Comparison of ENCODE assay signal across 1 cellular context in genomic region chr1:26959722-26960624, GRCh38.
A peak's percentile ranks its signal among the peaks of the same experiment; 100 is the strongest.
TF ChIP-seq lines count a peak whose summit lies in the region.

KDF1 (minus strand) TSS chr1:26960468; CDS start chr1:26952380, 8,088 bp downstream.

TF ChIP-seq in HepG2, 621 proteins besides CTCF, POLR2A, EP300 and RAD21 (continued from another document and continues in another):
- TF ChIP-seq ZNF784 (CRISPR knock-in tag; IDR thresholded peaks at IDR 0.05; ENCODE audit: borderline replicate concordance) (0 out of 2 replicates have a peak, but pooled peaks have one; percentile 31), ZNF816 (CRISPR knock-in tag; IDR thresholded peaks at IDR 0.05; ENCODE audit: borderline replicate concordance) (no peak), FOSL1 (CRISPR knock-in tag; IDR thresholded peaks at IDR 0.05; ENCODE audit: borderline replicate concordance) (no peak), THAP9 (CRISPR knock-in tag; IDR thresholded peaks at IDR 0.05; ENCODE audit: borderline replicate concordance) (no peak), SOX5 (CRISPR knock-in tag; IDR thresholded peaks at IDR 0.05; ENCODE audit: borderline replicate concordance) (peak; percentile 31; the same call in 1 of the 2 replicates), ELF1 (CRISPR knock-in tag; IDR thresholded peaks at IDR 0.05) (peak; percentile 70), ZNF414 (CRISPR knock-in tag; IDR thresholded peaks at IDR 0.05) (no peak), ZNF383 (CRISPR knock-in tag; IDR thresholded peaks at IDR 0.05; ENCODE audit: borderline replicate concordance) (no peak), KAT2B (IDR thresholded peaks at IDR 0.05; ENCODE audit: borderline replicate concordance, low read depth, low read length) (no peak), ZNF883 (CRISPR knock-in tag; IDR thresholded peaks at IDR 0.05; ENCODE audit: not compliant biosample characterization) (no peak), MAFF (IDR thresholded peaks at IDR 0.05; ENCODE audit: low read depth, low read length) (no peak), FLYWCH1 (CRISPR knock-in tag; IDR thresholded peaks at IDR 0.05) (no peak), ZNF841 (CRISPR knock-in tag; IDR thresholded peaks at IDR 0.05; ENCODE audit: borderline replicate concordance) (no peak), ZFX (CRISPR knock-in tag; IDR thresholded peaks at IDR 0.05; ENCODE audit: low read depth) (peak; percentile 66), ZNF431 (CRISPR knock-in tag; IDR thresholded peaks at IDR 0.05; ENCODE audit: borderline replicate concordance, low read depth) (no peak), HES4 (CRISPR knock-in tag; IDR thresholded peaks at IDR 0.05; ENCODE audit: borderline replicate concordance) (no peak), EEA1 (CRISPR knock-in tag; IDR thresholded peaks at IDR 0.05; ENCODE audit: borderline replicate concordance) (no peak; the same call in 1 of the 2 replicates), DMAP1 (CRISPR knock-in tag; IDR thresholded peaks at IDR 0.05) (no peak), ZNF782 (CRISPR knock-in tag; IDR thresholded peaks at IDR 0.05; ENCODE audit: borderline replicate concordance) (no peak), REPIN1 (CRISPR knock-in tag; IDR thresholded peaks at IDR 0.05; ENCODE audit: borderline replicate concordance, low read depth) (no peak), SALL1 (CRISPR knock-in tag; IDR thresholded peaks at IDR 0.05) (peak; percentile 72), KLF9 (CRISPR knock-in tag; IDR thresholded peaks at IDR 0.05; ENCODE audit: low read depth) (no peak), DPF2 (CRISPR knock-in tag; IDR thresholded peaks at IDR 0.05; ENCODE audit: borderline replicate concordance, low read depth) (no peak), ZNF3 (CRISPR knock-in tag; IDR thresholded peaks at IDR 0.05) (no peak), ZNF788 (CRISPR knock-in tag; IDR thresholded peaks at IDR 0.05; ENCODE audit: borderline replicate concordance) (peak; percentile 45; the same call in 1 of the 2 replicates), THAP7 (CRISPR knock-in tag; IDR thresholded peaks at IDR 0.05) (no peak), ZNF839 (CRISPR knock-in tag; IDR thresholded peaks at IDR 0.05; ENCODE audit: borderline replicate concordance) (no peak; the same call in 1 of the 2 replicates), IRF9 (CRISPR knock-in tag; IDR thresholded peaks at IDR 0.05; ENCODE audit: borderline replicate concordance) (0 out of 2 replicates have a peak, but pooled peaks have one; percentile 38), ZNF205 (CRISPR knock-in tag; IDR thresholded peaks at IDR 0.05) (0 out of 2 replicates have a peak, but pooled peaks have one; percentile 72), TEAD2 (CRISPR knock-in tag; IDR thresholded peaks at IDR 0.05) (no peak), PAX8 (CRISPR knock-in tag; IDR thresholded peaks at IDR 0.05; ENCODE audit: borderline replicate concordance) (no peak), SMC3 (IDR thresholded peaks at IDR 0.05; ENCODE audit: low read length) (no peak), ZNF792 (CRISPR knock-in tag; IDR thresholded peaks at IDR 0.05) (no peak), KDM1A (CRISPR knock-in tag; IDR thresholded peaks at IDR 0.05) (0 out of 2 replicates have a peak, but pooled peaks have one; percentile 34), ZNF567 (CRISPR knock-in tag; IDR thresholded peaks at IDR 0.05; ENCODE audit: borderline replicate concordance) (no peak), ZNF83 (CRISPR knock-in tag; IDR thresholded peaks at IDR 0.05; ENCODE audit: borderline replicate concordance) (no peak), POGK (CRISPR knock-in tag; conservative IDR thresholded peaks at IDR 0.05) (0 out of 2 replicates have a peak, but pooled peaks have one; percentile 67), ZNF512B (CRISPR knock-in tag; IDR thresholded peaks at IDR 0.05; ENCODE audit: borderline replicate concordance) (no peak), RFX3 (CRISPR knock-in tag; IDR thresholded peaks at IDR 0.05) (no peak), EED (CRISPR knock-in tag; IDR thresholded peaks at IDR 0.05) (peak; percentile 64), TFAP4 (IDR thresholded peaks at IDR 0.05; ENCODE audit: borderline replicate concordance, low read depth) (no peak; the same call in 1 of the 2 replicates), TBX2 (CRISPR knock-in tag; IDR thresholded peaks at IDR 0.05; ENCODE audit: borderline replicate concordance) (peak; percentile 76), MXD3 (CRISPR knock-in tag; IDR thresholded peaks at IDR 0.05) (no peak; the same call in 1 of the 2 replicates), YEATS4 (CRISPR knock-in tag; IDR thresholded peaks at IDR 0.05; ENCODE audit: borderline replicate concordance) (no peak; the same call in 1 of the 2 replicates), ZNF251 (CRISPR knock-in tag; IDR thresholded peaks at IDR 0.05) (no peak), ATF4 (CRISPR knock-in tag; IDR thresholded peaks at IDR 0.05) (no peak), RARG (CRISPR knock-in tag; IDR thresholded peaks at IDR 0.05; ENCODE audit: low read depth) (no peak), IKZF1 (IDR thresholded peaks at IDR 0.05) (no peak), CBX2 (IDR thresholded peaks at IDR 0.05; ENCODE audit: low read depth, low read length) (no peak), CBX2 (CRISPR knock-in tag; IDR thresholded peaks at IDR 0.05; ENCODE audit: low read depth) (no peak), SIN3B (IDR thresholded peaks at IDR 0.05; ENCODE audit: low read length) (no peak), ZNF550 (CRISPR knock-in tag; IDR thresholded peaks at IDR 0.05; ENCODE audit: borderline replicate concordance) (no peak), TRIM24 (CRISPR knock-in tag; IDR thresholded peaks at IDR 0.05) (no peak), SMARCC2 (IDR thresholded peaks at IDR 0.05) (no peak), CENPX (CRISPR knock-in tag; IDR thresholded peaks at IDR 0.05) (no peak), SETDB1 (CRISPR knock-in tag; IDR thresholded peaks at IDR 0.05; ENCODE audit: borderline replicate concordance) (no peak), ZNF7 (CRISPR knock-in tag; IDR thresholded peaks at IDR 0.05) (no peak), ZNF777 (CRISPR knock-in tag; IDR thresholded peaks at IDR 0.05) (peak; percentile 77), E2F1 (CRISPR knock-in tag; IDR thresholded peaks at IDR 0.05) (0 out of 2 replicates have a peak, but pooled peaks have one; percentile 23), ZNF724P (CRISPR knock-in tag; IDR thresholded peaks at IDR 0.05; ENCODE audit: borderline replicate concordance) (no peak), NBN (conservative IDR thresholded peaks at IDR 0.05) (no peak), ZNF451 (CRISPR knock-in tag; IDR thresholded peaks at IDR 0.05) (no peak; the same call in 1 of the 2 replicates)
